Comparison of ENCODE assay signal across 1 cellular context in genomic region chr4:78693777-78694456, GRCh38.
A peak's percentile ranks its signal among the peaks of the same experiment; 100 is the strongest.
TF ChIP-seq lines count a peak whose summit lies in the region.

No MANE protein-coding gene starts in this region.

TF ChIP-seq in K562, 482 proteins besides CTCF, POLR2A, EP300 and RAD21 (continued from another document and continues in another):
- TF ChIP-seq E2F4 (CRISPR knock-in tag; IDR thresholded peaks at IDR 0.05; ENCODE audit: low read depth): no peak
- no peak for TF ChIP-seq NONO (IDR thresholded peaks at IDR 0.05; ENCODE audit: low read depth in 2 of 2, low read length in 1 of 2)
- TF ChIP-seq PPARD (CRISPR knock-in tag; IDR thresholded peaks at IDR 0.05): peak; percentile 83
- TF ChIP-seq ZNF79 (CRISPR knock-in tag; IDR thresholded peaks at IDR 0.05; ENCODE audit: low read depth): peak; percentile 98
- TF ChIP-seq KLF6 (CRISPR knock-in tag; IDR thresholded peaks at IDR 0.05; ENCODE audit: borderline replicate concordance): peak; percentile 99
- no peak for TF ChIP-seq MYBL2 (IDR thresholded peaks at IDR 0.05; ENCODE audit: low read depth)
- TF ChIP-seq MYBL2 (CRISPR knock-in tag; IDR thresholded peaks at IDR 0.05; ENCODE audit: borderline replicate concordance): no peak
- peak; percentile 88 for TF ChIP-seq PYGO2 (tag; IDR thresholded peaks at IDR 0.05)
- TF ChIP-seq ZNF324 (CRISPR knock-in tag; IDR thresholded peaks at IDR 0.05): peak; percentile 88
- no peak for TF ChIP-seq CBX5 (IDR thresholded peaks at IDR 0.05; ENCODE audit: borderline replicate concordance, low read depth)
- TF ChIP-seq FOXJ2 (tag; IDR thresholded peaks at IDR 0.05): no peak
- no peak for TF ChIP-seq YY1 (IDR thresholded peaks at IDR 0.05; ENCODE audit: borderline replicate concordance in 1 of 3, control insufficient read depth in 1 of 3, extremely low read depth in 1 of 3, insufficient read depth in 3 of 3, insufficient read length in 1 of 3, insufficient replicate concordance in 2 of 3, low read depth in 1 of 3, low read length in 2 of 3)
- TF ChIP-seq ZBTB40 (IDR thresholded peaks at IDR 0.05): no peak
- no peak for TF ChIP-seq ZBTB40 (CRISPR knock-in tag; IDR thresholded peaks at IDR 0.05)
- TF ChIP-seq SMARCA5 (IDR thresholded peaks at IDR 0.05): no peak
- peak; percentile 28 for TF ChIP-seq PRDM10 (IDR thresholded peaks at IDR 0.05; ENCODE audit: partially characterized antibody)
- peak; percentile 77 for TF ChIP-seq DPF2 (IDR thresholded peaks at IDR 0.05)
- TF ChIP-seq ZNF280B (CRISPR knock-in tag; IDR thresholded peaks at IDR 0.05): peak; percentile 96
- no peak for TF ChIP-seq SNIP1 (IDR thresholded peaks at IDR 0.05; ENCODE audit: low read depth)
- TF ChIP-seq SOX6 (IDR thresholded peaks at IDR 0.05): peak; percentile 84
- TF ChIP-seq ZNF699 (CRISPR knock-in tag; IDR thresholded peaks at IDR 0.05; ENCODE audit: insufficient replicate concordance): peak; percentile 88
- TF ChIP-seq KDM5B (IDR thresholded peaks at IDR 0.05; ENCODE audit: insufficient replicate concordance, low read depth, low read length): no peak
- TF ChIP-seq SIX5 (IDR thresholded peaks at IDR 0.05; ENCODE audit: borderline replicate concordance in 1 of 2, insufficient read depth in 1 of 2, low read depth in 1 of 2, low read length in 2 of 2): no peak
- no peak; the same call in 1 of the 2 replicates for TF ChIP-seq HMBOX1 (IDR thresholded peaks at IDR 0.05)
- no peak for TF ChIP-seq ZNF282 (CRISPR knock-in tag; IDR thresholded peaks at IDR 0.05)
- no peak for TF ChIP-seq RBBP5 (IDR thresholded peaks at IDR 0.05; ENCODE audit: borderline replicate concordance, insufficient read depth, low read length, poor library complexity, severe bottlenecking)
- TF ChIP-seq BCOR (IDR thresholded peaks at IDR 0.05): no peak
- no peak for TF ChIP-seq MAFF (IDR thresholded peaks at IDR 0.05; ENCODE audit: low read length)
- TF ChIP-seq CBFA2T2 (conservative IDR thresholded peaks at IDR 0.05): peak; percentile 78
- TF ChIP-seq ZNF644 (tag; IDR thresholded peaks at IDR 0.05; ENCODE audit: low read depth): peak; percentile 95
- 0 out of 2 replicates have a peak, but pooled peaks have one; percentile 83 for TF ChIP-seq GTF2E2 (tag; IDR thresholded peaks at IDR 0.05)
- no peak for TF ChIP-seq ZNF407 (IDR thresholded peaks at IDR 0.05; ENCODE audit: low read depth)
- no peak for TF ChIP-seq MTA3 (IDR thresholded peaks at IDR 0.05; ENCODE audit: borderline replicate concordance)
- no peak for TF ChIP-seq C11orf30 (IDR thresholded peaks at IDR 0.05; ENCODE audit: low read depth)
- no peak for TF ChIP-seq STAG1 (CRISPR knock-in tag; IDR thresholded peaks at IDR 0.05; ENCODE audit: borderline replicate concordance)
- no peak for TF ChIP-seq TARDBP (IDR thresholded peaks at IDR 0.05)
